ENCODE assay signal across 29 cellular contexts in the genomic region with DNA sequence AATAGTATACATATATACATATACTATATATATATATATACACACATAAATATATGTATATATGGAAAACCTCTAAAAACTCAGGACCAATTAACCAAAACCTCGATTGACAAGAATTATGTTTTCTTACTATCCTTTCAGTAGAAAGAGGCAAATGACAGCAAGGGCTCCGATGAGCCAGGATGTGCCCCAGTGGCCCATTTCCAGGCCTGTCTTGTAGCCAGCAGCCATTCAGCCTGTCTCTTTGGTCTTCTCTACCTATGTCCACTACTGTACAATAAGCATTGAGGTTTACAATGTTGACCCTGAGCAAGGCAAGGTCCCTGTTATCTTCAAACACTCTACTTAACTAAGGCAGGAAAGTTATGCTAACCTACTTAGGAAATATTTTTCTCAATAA. TPM values are rescaled to one million over a fixed set of nuclear protein-coding genes. Genes with fewer than 3 reads are reported as not detected.
"Had no signal": no experiment of that assay in that cellular context is flagged by ENCODE, and none has a peak within 500 bp of the region (broad histone marks: within the 10 kb centered on the region; RNA-seq: fewer than 3 reads in every experiment).

No MANE protein-coding gene starts in this region.

- H3K9me3 ChIP-seq: ascending aorta, esophagus squamous epithelium, gastrocnemius medialis, heart left ventricle had no signal

- ATAC-seq: activated CD4-positive, alpha-beta T cell treated with anti-CD3 and anti-CD28 coated beads for 36 hours; activated CD8-positive, alpha-beta T cell treated with anti-CD3 and anti-CD28 coated beads, Interleukin-2, amount 10 ng/mL, durations not matched to agents 7 days and 5 days; activated naive CD4-positive, alpha-beta T cell treated with anti-CD3 and anti-CD28 coated beads, Interleukin-2, amount 50 U/mL, for 72 hours; activated T-cell treated with anti-CD3 and anti-CD28 coated beads, Interleukin-2, amount 50 U/mL, for 72 hours; gastrocnemius medialis; heart left ventricle had no signal

- H3K36me3 ChIP-seq: ascending aorta, esophagus squamous epithelium, gastrocnemius medialis, heart left ventricle had no signal

- H3K27me3 ChIP-seq: ascending aorta, gastrocnemius medialis had no signal

- DNase-seq: activated CD4-positive, alpha-beta memory T cell treated with anti-CD3 and anti-CD28 coated beads for 36 hours; activated CD4-positive, alpha-beta T cell treated with anti-CD3 and anti-CD28 coated beads for 36 hours; activated CD4-positive, alpha-beta T cell treated with anti-CD3 and anti-CD28 coated beads, Interleukin-2, amount 10 ng/mL, durations not matched to agents 24 days and 14 days; activated CD4-positive, CD25-positive, alpha-beta regulatory T cell; activated CD4-positive, CD25-positive, alpha-beta regulatory T cell treated with anti-CD3 and anti-CD28 coated beads, Interleukin-2, amount 50 U/mL, for 72 hours; activated CD8-positive, alpha-beta T cell treated with anti-CD3 and anti-CD28 coated beads, Interleukin-2, amount 10 ng/mL, durations not matched to agents 7 days and 5 days; activated gamma-delta T cell; activated naive CD4-positive, alpha-beta T cell; activated naive CD4-positive, alpha-beta T cell treated with anti-CD3 and anti-CD28 coated beads, Interleukin-2, amount 10 ng/mL, durations not matched to agents 7 days and 5 days; activated naive CD8-positive, alpha-beta T cell treated with anti-CD3 and anti-CD28 coated beads, Interleukin-2, amount 10 ng/mL, durations not matched to agents 7 days and 5 days; activated T-cell treated with anti-CD3 and anti-CD28 coated beads for 4 hours; activated T-cell treated with anti-CD3 and anti-CD28 coated beads, Interleukin-2, amount 50 U/mL, for 72 hours; central memory CD4-positive, alpha-beta T cell; cortex of kidney; dermis blood vessel endothelial cell; effector CD8-positive, alpha-beta T cell; esophagus squamous epithelium; gastrocnemius medialis; glutamatergic neuron; heart left ventricle; T-helper 2 cell had no signal

- H3K27ac ChIP-seq: ascending aorta, epithelial cell of prostate, esophagus squamous epithelium, gastrocnemius medialis, heart left ventricle, hepatocyte had no signal

- H3K4me3 ChIP-seq: ascending aorta, esophagus squamous epithelium, gastrocnemius medialis, heart left ventricle, hepatocyte had no signal

- H3K4me1 ChIP-seq: ascending aorta, gastrocnemius medialis had no signal

RNA-seq across cellular contexts. Expression of gene KCNA2, which starts 9.8 kb away (rescaled TPM):
- total RNA-seq: bronchial epithelial cell, dermis blood vessel endothelial cell, endothelial cell of umbilical vein, fibroblast of villous mesenchyme had no signal
- polyA plus RNA-seq: endothelial cell of umbilical vein, fibroblast of lung had no signal
